ENCODE assay signal across 1 cellular context in the genomic region with DNA sequence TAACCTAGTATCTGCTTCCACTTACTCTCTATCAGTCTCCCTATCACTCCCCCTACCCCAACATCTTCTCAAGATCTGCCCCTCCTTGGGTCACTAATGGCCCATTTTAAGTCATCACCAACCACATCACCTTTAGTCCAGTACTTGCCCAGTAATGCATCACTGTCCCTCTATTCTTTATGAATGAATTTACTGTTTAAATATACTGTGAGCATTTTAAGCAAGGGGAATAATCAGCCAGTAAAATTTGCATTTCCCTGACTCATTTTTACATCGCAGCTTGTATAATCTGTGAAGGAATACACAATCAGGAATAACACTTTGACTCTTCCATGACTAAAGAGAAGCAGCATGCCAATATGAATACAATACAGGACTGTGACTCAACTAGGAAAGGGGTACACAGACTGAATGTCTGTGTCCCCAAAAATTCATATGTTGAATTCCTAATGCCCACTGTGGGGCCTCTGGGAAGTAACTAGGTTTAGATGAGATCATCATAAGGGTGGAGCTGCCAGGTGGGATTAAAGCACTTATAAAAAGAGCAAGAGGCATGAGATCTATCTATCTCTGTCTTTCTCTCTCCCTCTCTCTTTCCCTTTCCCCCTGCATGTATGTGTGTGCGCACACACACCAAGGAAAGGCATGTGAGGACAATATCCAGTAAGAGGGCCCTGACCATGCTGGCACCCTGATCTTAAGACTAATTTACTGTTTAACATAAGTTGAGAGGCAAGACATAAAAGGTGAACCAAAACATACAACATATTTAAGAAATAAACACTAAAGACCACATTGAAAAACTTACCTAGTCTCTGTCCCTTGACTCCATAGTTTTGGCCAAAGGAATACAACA.
TF ChIP-seq lines count a peak whose summit lies in the region.

No MANE protein-coding gene starts in this region.

TF ChIP-seq in IMR-90, 13 proteins besides CTCF, POLR2A, EP300 and RAD21 (continued from another document):
- no peak for TF ChIP-seq BHLHE40 (IDR thresholded peaks at IDR 0.05; ENCODE audit: low read depth, low read length)
